ENCODE assay signal across 18 cellular contexts in the genomic region with DNA sequence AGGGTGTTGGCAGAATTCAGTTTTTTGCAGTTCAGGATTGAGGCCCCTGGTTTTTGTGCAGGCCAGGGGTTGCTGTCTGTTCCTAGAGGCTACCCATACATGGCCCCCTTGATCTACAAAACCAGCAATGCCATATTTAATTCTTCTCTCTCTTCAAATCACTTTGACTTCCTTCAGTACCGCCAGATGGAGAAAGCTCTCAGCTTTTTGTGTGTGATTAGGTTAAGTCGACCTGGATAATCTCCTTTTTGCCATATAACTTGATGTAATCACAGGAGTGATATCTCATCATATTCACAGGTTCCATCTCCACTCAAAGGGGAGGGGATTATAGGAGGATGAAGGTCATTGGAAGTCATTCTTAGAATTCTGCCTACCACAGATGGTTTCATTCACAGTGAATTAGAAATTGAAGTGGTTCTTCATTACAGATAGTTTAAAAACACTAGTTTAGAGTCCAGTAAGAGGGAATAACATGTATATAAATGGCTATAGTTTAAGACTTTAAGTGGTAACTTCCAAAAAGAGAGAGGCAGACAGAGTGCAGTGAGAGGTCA.
DNase-seq lines count a peak whose midpoint lies in the region; ATAC-seq and TF ChIP-seq lines count a peak whose summit lies in the region.
"Had no signal": no experiment of that assay in that cellular context is flagged by ENCODE, and none has a peak within 500 bp of the region (broad histone marks: within the 10 kb centered on the region; RNA-seq: fewer than 3 reads in every experiment).

No MANE protein-coding gene starts in this region.

- H3K27ac Mint-ChIP-seq in activated CD8-positive, alpha-beta memory T cell treated with anti-CD3 and anti-CD28 coated beads, Interleukin-2, amount 10 ng/mL, durations not matched to agents 7 days and 5 days, result peak overlapping the region; percentile 41
- H3K27ac Mint-ChIP-seq in stimulated activated effector memory CD8-positive, alpha-beta T cell treated with anti-CD3 and anti-CD28 coated beads, Interleukin-12 subunit alpha, Interleukin-12 subunit beta, amount 100 ng/mL, for 72 hours, result peak overlapping the region; percentile 44
- H3K27ac Mint-ChIP-seq: activated naive CD8-positive, alpha-beta T cell treated with anti-CD3 and anti-CD28 coated beads, Interleukin-2, amount 10 ng/mL, durations not matched to agents 7 days and 5 days had no signal

- intact Hi-C loops in esophagus muscularis mucosa (cut with DNase I), result no loop called here

- H3K9me3 ChIP-seq in esophagus muscularis mucosa, result no peaks in the 10 kb centered on the region
- no peaks in the 10 kb centered on the region for H3K9me3 ChIP-seq in Peyer's patch
- H3K9me3 ChIP-seq: mucosa of descending colon had no signal

- peaks cover 2% of the 10 kb centered on the region for H3K9me3 Mint-ChIP-seq in activated CD8-positive, alpha-beta memory T cell treated with anti-CD3 and anti-CD28 coated beads, Interleukin-2, amount 10 ng/mL, durations not matched to agents 7 days and 5 days (ENCODE audit: low read depth)
- H3K9me3 Mint-ChIP-seq in stimulated activated effector memory CD8-positive, alpha-beta T cell treated with anti-CD3 and anti-CD28 coated beads, Interleukin-12 subunit alpha, Interleukin-12 subunit beta, amount 100 ng/mL, for 72 hours, result no peaks in the 10 kb centered on the region

- H3K4me3 ChIP-seq in esophagus muscularis mucosa, result no peak overlapping the region
- no peak overlapping the region for H3K4me3 ChIP-seq in Peyer's patch
- H3K4me3 ChIP-seq: cardiac muscle cell, mucosa of descending colon had no signal

- H3K27ac ChIP-seq in esophagus muscularis mucosa (replicated peaks in 1 of 4) (peak overlapping the region; percentile 23 to 54 (median 52)), Peyer's patch (peak overlapping the region in 1 of 4 donors; percentile 11)
- H3K27ac ChIP-seq: cardiac muscle cell had no signal

- no peak for DNase-seq in activated CD8-positive, alpha-beta memory T cell treated with anti-CD3 and anti-CD28 coated beads, Interleukin-2, amount 10 ng/mL, durations not matched to agents 7 days and 5 days
- DNase-seq in activated CD8-positive, alpha-beta memory T cell treated with anti-CD3 and anti-CD28 coated beads, Interleukin-2, amount 50 U/mL, for 48 hours, result no peak
- DNase-seq in OCI-M1 (lab: John Stamatoyannopoulos, UW), result peak; percentile 22
- no peak for DNase-seq in esophagus muscularis mucosa (ENCODE audit: extremely low spot score)
- no peak for DNase-seq in stimulated activated effector memory CD8-positive, alpha-beta T cell treated with anti-CD3 and anti-CD28 coated beads, Interleukin-12 subunit alpha, Interleukin-12 subunit beta, amount 100 ng/mL, for 72 hours (ENCODE audit: low spot score in 2 of 2)
- no peak for DNase-seq in Peyer's patch
- DNase-seq: activated naive CD8-positive, alpha-beta T cell treated with anti-CD3 and anti-CD28 coated beads, Interleukin-2, amount 10 ng/mL, durations not matched to agents 7 days and 5 days; effector CD8-positive, alpha-beta T cell; hypothalamus; NCI-H2029 treated with DMSO at 0.1 percent for 48 hours; NCI-H748 treated with DMSO at 0.1 percent for 48 hours; RPMI8226; stimulated activated naive CD8-positive, alpha-beta T cell treated with anti-CD3 and anti-CD28 coated beads, Interleukin-15, Interleukin-2, amounts not matched to agents 100 U/mL and 50 U/mL, for 24 hours had no signal

- H3K36me3 ChIP-seq in esophagus muscularis mucosa (no peaks in the 10 kb centered on the region), Peyer's patch (no peaks in the 10 kb centered on the region)
- H3K36me3 ChIP-seq: cardiac muscle cell had no signal

- no peak for ATAC-seq in activated CD8-positive, alpha-beta memory T cell treated with anti-CD3 and anti-CD28 coated beads, Interleukin-2, amount 10 ng/mL, durations not matched to agents 7 days and 5 days
- ATAC-seq in stimulated activated effector memory CD8-positive, alpha-beta T cell treated with anti-CD3 and anti-CD28 coated beads, Interleukin-12 subunit alpha, Interleukin-12 subunit beta, amount 100 ng/mL, for 72 hours, result peak; percentile 62
- no peak for ATAC-seq in GM18873 (IDR thresholded peaks at IDR 0.05; ENCODE audit: low FRiP score, unreplicated experiment)
- no peak for ATAC-seq in HG03045 (IDR thresholded peaks at IDR 0.05; ENCODE audit: unreplicated experiment)
- ATAC-seq: activated CD4-positive, CD25-positive, alpha-beta regulatory T cell treated with anti-CD3 and anti-CD28 coated beads, Interleukin-2, amount 50 U/mL, for 24 hours; stimulated activated naive CD8-positive, alpha-beta T cell treated with anti-CD3 and anti-CD28 coated beads, Interleukin-15, Interleukin-2, amounts not matched to agents 100 U/mL and 50 U/mL, for 24 hours had no signal

- H3K27me3 Mint-ChIP-seq in activated CD8-positive, alpha-beta memory T cell treated with anti-CD3 and anti-CD28 coated beads, Interleukin-2, amount 10 ng/mL, durations not matched to agents 7 days and 5 days, result no peaks in the 10 kb centered on the region
- H3K27me3 Mint-ChIP-seq: activated naive CD8-positive, alpha-beta T cell treated with anti-CD3 and anti-CD28 coated beads, Interleukin-2, amount 10 ng/mL, durations not matched to agents 7 days and 5 days had no signal

- H3K4me3 Mint-ChIP-seq in activated CD8-positive, alpha-beta memory T cell treated with anti-CD3 and anti-CD28 coated beads, Interleukin-2, amount 10 ng/mL, durations not matched to agents 7 days and 5 days, result no peak overlapping the region
- no peak overlapping the region for H3K4me3 Mint-ChIP-seq in stimulated activated effector memory CD8-positive, alpha-beta T cell treated with anti-CD3 and anti-CD28 coated beads, Interleukin-12 subunit alpha, Interleukin-12 subunit beta, amount 100 ng/mL, for 72 hours
- H3K4me3 Mint-ChIP-seq: activated naive CD8-positive, alpha-beta T cell treated with anti-CD3 and anti-CD28 coated beads, Interleukin-2, amount 10 ng/mL, durations not matched to agents 7 days and 5 days had no signal

- H3K4me1 Mint-ChIP-seq in activated CD8-positive, alpha-beta memory T cell treated with anti-CD3 and anti-CD28 coated beads, Interleukin-2, amount 10 ng/mL, durations not matched to agents 7 days and 5 days, result peaks cover 59% of the 10 kb centered on the region
- H3K4me1 Mint-ChIP-seq in stimulated activated effector memory CD8-positive, alpha-beta T cell treated with anti-CD3 and anti-CD28 coated beads, Interleukin-12 subunit alpha, Interleukin-12 subunit beta, amount 100 ng/mL, for 72 hours, result peaks cover 56% of the 10 kb centered on the region

- CTCF ChIA-PET in activated CD8-positive, alpha-beta memory T cell treated with anti-CD3 and anti-CD28 coated beads, Interleukin-2, amount 10 ng/mL, durations not matched to agents 7 days and 5 days (lab: Charles Lee), result interaction anchor here (1.2 kb wide), 1 partner anchor 79 kb away, joined by 3 read pairs; no protein-coding TSS in a partner anchor

- WGBS in esophagus muscularis mucosa, result 79% methylated on average over 2 of the region's 2 CpGs

- peaks cover 9% of the 10 kb centered on the region for H3K36me3 Mint-ChIP-seq in activated CD8-positive, alpha-beta memory T cell treated with anti-CD3 and anti-CD28 coated beads, Interleukin-2, amount 10 ng/mL, durations not matched to agents 7 days and 5 days
- H3K36me3 Mint-ChIP-seq in stimulated activated effector memory CD8-positive, alpha-beta T cell treated with anti-CD3 and anti-CD28 coated beads, Interleukin-12 subunit alpha, Interleukin-12 subunit beta, amount 100 ng/mL, for 72 hours, result no peaks in the 10 kb centered on the region

- no peaks in the 10 kb centered on the region for H3K27me3 ChIP-seq in esophagus muscularis mucosa
- no peaks in the 10 kb centered on the region for H3K27me3 ChIP-seq in Peyer's patch
- H3K27me3 ChIP-seq: cardiac muscle cell had no signal

- TF ChIP-seq CTCF in esophagus muscularis mucosa (IDR thresholded peaks at IDR 0.05) (no peak), Peyer's patch (IDR thresholded peaks at IDR 0.05) (no peak)

- no peak for TF ChIP-seq EP300 in esophagus muscularis mucosa (IDR thresholded peaks at IDR 0.05)

- H3K4me1 ChIP-seq in esophagus muscularis mucosa, result peaks cover 17 to 54% (median 51%) of the 10 kb centered on the region in 4 donors
- H3K4me1 ChIP-seq in Peyer's patch, result peaks cover 0 to 27% (median 8%) of the 10 kb centered on the region in 4 donors

- TF ChIP-seq POLR2A in esophagus muscularis mucosa (IDR thresholded peaks at IDR 0.05; ENCODE audit: low read depth) (no peak), Peyer's patch (IDR thresholded peaks at IDR 0.05) (no peak)
